ENCODE assay signal across 21 cellular contexts in genomic region chr1:239555350-239555749, GRCh38.
DNase-seq lines count a peak whose midpoint lies in the region; ATAC-seq and TF ChIP-seq lines count a peak whose summit lies in the region.
"Had no signal": no experiment of that assay in that cellular context is flagged by ENCODE, and none has a peak within 500 bp of the region (broad histone marks: within the 10 kb centered on the region; RNA-seq: fewer than 3 reads in every experiment).

No MANE protein-coding gene starts in this region.

- H3K9me3 Mint-ChIP-seq in endodermal cell, result no peaks in the 10 kb centered on the region
- no peaks in the 10 kb centered on the region; the same call in 1 of the 2 replicates for H3K9me3 Mint-ChIP-seq in HFFc6

- no peak overlapping the region for H2AK5ac ChIP-seq in mesendoderm (ENCODE audit: low read length)

- H3K4me3 Mint-ChIP-seq in endodermal cell (no peak overlapping the region), HFFc6 (no peak overlapping the region)

- H3K79me1 ChIP-seq in mesendoderm (ENCODE audit: low read length), result no peaks in the 10 kb centered on the region

- H3K23ac ChIP-seq in mesendoderm (ENCODE audit: low read length), result no peak overlapping the region

- H3K4me1 ChIP-seq in endodermal cell (ENCODE audit: control insufficient read depth, insufficient read depth, low read length) (no peaks in the 10 kb centered on the region), mesendoderm (ENCODE audit: control insufficient read depth, low read depth, low read length) (no peaks in the 10 kb centered on the region), upper lobe of right lung (no peaks in the 10 kb centered on the region)
- H3K4me1 ChIP-seq: HAP-1 had no signal

- no peak overlapping the region for H3K18ac ChIP-seq in mesendoderm (ENCODE audit: low read length)

- H3K36me3 Mint-ChIP-seq in endodermal cell (ENCODE audit: low read depth), result no peaks in the 10 kb centered on the region
- no peaks in the 10 kb centered on the region for H3K36me3 Mint-ChIP-seq in HFFc6 (ENCODE audit: low read depth)

- H3K27ac Mint-ChIP-seq in endodermal cell (no peak overlapping the region), HFFc6 (no peak overlapping the region)

- intact Hi-C loops in upper lobe of right lung (cut with DNase I), result no loop called here

- no peak overlapping the region for H3K56ac ChIP-seq in mesendoderm (ENCODE audit: low read length)

- H4K5ac ChIP-seq in mesendoderm (ENCODE audit: low read length), result no peak overlapping the region

- H2BK5ac ChIP-seq in mesendoderm (ENCODE audit: low read length), result no peak overlapping the region

- H3K9me3 ChIP-seq in endodermal cell (ENCODE audit: control insufficient read depth, low read length) (no peaks in the 10 kb centered on the region), upper lobe of right lung (no peaks in the 10 kb centered on the region)
- H3K9me3 ChIP-seq: HAP-1 had no signal

- no peaks in the 10 kb centered on the region for H3K79me2 ChIP-seq in mesendoderm (ENCODE audit: control insufficient read depth, insufficient read depth, low read length)

- H3K9ac ChIP-seq in endodermal cell (ENCODE audit: extremely low read depth, low read length, poor library complexity, severe bottlenecking) (no peak overlapping the region), mesendoderm (ENCODE audit: low read length) (no peak overlapping the region)
- H3K9ac ChIP-seq: KMS-11 had no signal

- H3K36me3 ChIP-seq in endodermal cell (ENCODE audit: control insufficient read depth, insufficient read depth, low read length) (no peaks in the 10 kb centered on the region), mesendoderm (ENCODE audit: control insufficient read depth, insufficient read depth, low read length) (no peaks in the 10 kb centered on the region), upper lobe of right lung (no peaks in the 10 kb centered on the region)
- H3K36me3 ChIP-seq: HAP-1 had no signal

- H4K8ac ChIP-seq in mesendoderm (ENCODE audit: low read depth, low read length), result no peak overlapping the region

- H2BK120ac ChIP-seq in mesendoderm (ENCODE audit: low read depth, low read length), result no peak overlapping the region

- ATAC-seq in upper lobe of right lung, result peak; percentile 15
- ATAC-seq: Panc1, SK-N-SH treated with all-trans-retinoic acid at 6 μM for 48 hours had no signal

- H3K27me3 ChIP-seq in endodermal cell (ENCODE audit: control insufficient read depth, insufficient read depth, low read length, poor library complexity, severe bottlenecking) (no peaks in the 10 kb centered on the region), mesendoderm (ENCODE audit: insufficient read depth, low read length, poor library complexity) (no peaks in the 10 kb centered on the region), upper lobe of right lung (no peaks in the 10 kb centered on the region)

- DNase-seq in NCI-H748 (lab: John Stamatoyannopoulos, UW; ENCODE audit: unreplicated experiment) (peak; percentile 52), NCI-H748 treated with DMSO at 0.1 percent for 48 hours (lab: John Stamatoyannopoulos, UW) (no peak), endodermal cell (peak; percentile 69), mesendoderm (peak; percentile 65), upper lobe of right lung (no peak), NCI-H1436 (lab: John Stamatoyannopoulos, UW) (no peak), NCI-H2227 treated with DMSO at 0.1 percent for 48 hours (lab: John Stamatoyannopoulos, UW) (no peak), HFFc6 (no peak)
- DNase-seq: 8988T, AML-193, DND-41, IMR-90, NCI-H1694 treated with DMSO at 0.1 percent for 48 hours, NCI-H2081 treated with DMSO at 0.1 percent for 48 hours, NCI-H446 treated with DMSO at 0.1 percent for 48 hours, NCI-H69 had no signal

- H2BK15ac ChIP-seq in mesendoderm (replicated peaks; ENCODE audit: low read depth), result no peak overlapping the region

- H3K4me1 Mint-ChIP-seq in endodermal cell, result no peaks in the 10 kb centered on the region
- H3K4me1 Mint-ChIP-seq in HFFc6 (ENCODE audit: low read depth), result peaks cover 12% of the 10 kb centered on the region; the same call in 1 of the 2 replicates

- no peak overlapping the region for H3K4me3 ChIP-seq in endodermal cell (ENCODE audit: low read length)
- H3K4me3 ChIP-seq in mesendoderm (ENCODE audit: low read length), result no peak overlapping the region
- H3K4me3 ChIP-seq in upper lobe of right lung, result no peak overlapping the region
- H3K4me3 ChIP-seq: HAP-1 had no signal

- TF ChIP-seq CTCF in endodermal cell (conservative IDR thresholded peaks at IDR 0.05) (no peak), upper lobe of right lung (IDR thresholded peaks at IDR 0.05) (no peak), HFFc6 (IDR thresholded peaks at IDR 0.05) (no peak)

- no peak overlapping the region for H3K4ac ChIP-seq in mesendoderm (ENCODE audit: low read depth, low read length)

- WGBS in endodermal cell (ENCODE audit: insufficient coverage in 1 of 2, insufficient read length in 1 of 2), 2 experiments, result 85 to 91% methylated on average over 3 to 4 of the region's 4 CpGs
- no CpG with 5 or more reads among the region's 4 CpGs for WGBS in mesendoderm (ENCODE audit: extremely low coverage, insufficient coverage, low lambda C conversion rate)

- H3K27me3 Mint-ChIP-seq in endodermal cell (ENCODE audit: insufficient read depth) (no peaks in the 10 kb centered on the region), HFFc6 (ENCODE audit: insufficient read depth) (no peaks in the 10 kb centered on the region)

- H3K27ac ChIP-seq in endodermal cell (ENCODE audit: low read depth, low read length) (no peak overlapping the region), mesendoderm (ENCODE audit: low read depth, low read length) (no peak overlapping the region), upper lobe of right lung (no peak overlapping the region)
- H3K27ac ChIP-seq: C4-2B, KMS-11 had no signal

- no peak overlapping the region for H3K4me2 ChIP-seq in mesendoderm (ENCODE audit: low read length)
- H3K4me2 ChIP-seq: KMS-11 had no signal

Comparison
In these comparisons a context has a peak if more than half of its experiments do, and no peak if none do; other contexts are left out.
1. DNase-seq: peak in NCI-H748 (single experiment), endodermal cell (single experiment) and mesendoderm (single experiment); none in NCI-H748 treated with DMSO at 0.1 percent for 48 hours (single experiment), upper lobe of right lung (single experiment), NCI-H1436 (single experiment), NCI-H2227 treated with DMSO at 0.1 percent for 48 hours (single experiment) and HFFc6 (single experiment).